ENCODE assay signal across 20 cellular contexts in the genomic region with DNA sequence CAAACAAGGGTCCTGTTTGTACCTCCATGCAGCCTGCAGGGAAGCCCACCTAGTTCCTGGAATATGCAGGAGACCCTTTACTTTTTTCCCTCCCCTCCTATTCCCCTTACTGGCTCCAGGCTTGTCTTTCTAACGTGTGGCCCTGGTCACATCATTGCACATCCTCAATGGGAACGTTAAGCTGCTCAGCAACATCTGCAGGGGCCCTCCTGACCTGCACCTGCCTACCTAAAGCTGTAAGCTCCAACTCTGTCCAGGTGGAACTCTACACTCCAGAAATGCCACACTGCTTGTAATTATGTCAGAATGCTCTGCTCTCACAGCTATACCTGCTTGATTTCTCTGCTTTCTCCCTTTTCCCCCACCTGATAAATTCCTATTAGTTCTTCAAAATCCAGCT.
"Had no signal": no experiment of that assay in that cellular context is flagged by ENCODE, and none has a peak within 500 bp of the region (broad histone marks: within the 10 kb centered on the region; RNA-seq: fewer than 3 reads in every experiment).

No MANE protein-coding gene starts in this region.

- FAIRE-seq: keratinocyte, pancreas had no signal

- H3K36me3 ChIP-seq: heart right ventricle, pancreas, right atrium auricular region, upper lobe of right lung had no signal

- H3K9me3 ChIP-seq: heart right ventricle, pancreas, psoas muscle, right atrium auricular region, upper lobe of right lung had no signal

- ATAC-seq: activated CD8-positive, alpha-beta memory T cell treated with anti-CD3 and anti-CD28 coated beads, Interleukin-2, amount 10 ng/mL, durations not matched to agents 7 days and 5 days; activated CD8-positive, alpha-beta T cell treated with anti-CD3 and anti-CD28 coated beads for 36 hours; activated naive CD8-positive, alpha-beta T cell treated with anti-CD3 and anti-CD28 coated beads, Interleukin-2, amount 50 U/mL, for 24 hours; heart right ventricle; left colon; natural killer cell treated with Interleukin-12 subunit alpha and Interleukin-12 subunit beta and Interleukin-15 and Interleukin-18, amount 100 ng/mL, for 72 hours; pancreas; psoas muscle; upper lobe of right lung had no signal

- H3K27ac ChIP-seq: coronary artery, heart right ventricle, pancreas, psoas muscle, right atrium auricular region, upper lobe of right lung had no signal

- H3K27me3 ChIP-seq: pancreas, right atrium auricular region had no signal

- H3K4me3 ChIP-seq: coronary artery, heart right ventricle, pancreas, psoas muscle, right atrium auricular region, upper lobe of right lung had no signal

- H3K4me1 ChIP-seq: heart right ventricle, pancreas, right atrium auricular region, upper lobe of right lung had no signal

- DNase-seq: activated CD4-positive, alpha-beta T cell treated with anti-CD3 and anti-CD28 coated beads for 4 hours; activated CD4-positive, CD25-positive, alpha-beta regulatory T cell; activated CD8-positive, alpha-beta memory T cell treated with anti-CD3 and anti-CD28 coated beads, Interleukin-2, amount 10 ng/mL, durations not matched to agents 7 days and 5 days; activated CD8-positive, alpha-beta T cell treated with anti-CD3 and anti-CD28 coated beads for 36 hours; activated gamma-delta T cell; activated naive CD4-positive, alpha-beta T cell treated with anti-CD3 and anti-CD28 coated beads, Interleukin-2, amount 50 U/mL, for 16 hours; activated naive CD8-positive, alpha-beta T cell treated with anti-CD3 and anti-CD28 coated beads, Interleukin-2, amount 50 U/mL, for 24 hours; cerebellar nuclear complex; heart right ventricle; left colon; pancreas; psoas muscle; stimulated activated CD4-positive, alpha-beta T cell treated with anti-CD3 and anti-CD28 coated beads, Interleukin-4, amount 100 ng/mL, for 24 hours; stimulated activated naive CD4-positive, alpha-beta T cell treated with Interleukin-2 at 50 U/mL for 16 hours; T1000; upper lobe of right lung had no signal
